In genomic region chr4:123953556-123953955, GRCh38 we compare ENCODE assay signal across 17 cellular contexts.
DNase-seq lines count a peak whose midpoint lies in the region; ATAC-seq and TF ChIP-seq lines count a peak whose summit lies in the region.
"Had no signal": no experiment of that assay in that cellular context is flagged by ENCODE, and none has a peak within 500 bp of the region (broad histone marks: within the 10 kb centered on the region; RNA-seq: fewer than 3 reads in every experiment).

No MANE protein-coding gene starts in this region.

- H3K9me3 ChIP-seq in osteoblast (ENCODE audit: low read depth, low read length), result no peaks in the 10 kb centered on the region

- H3K4me1 Mint-ChIP-seq in activated CD4-positive, alpha-beta memory T cell treated with anti-CD3 and anti-CD28 coated beads for 36 hours (ENCODE audit: low read depth), result no peaks in the 10 kb centered on the region

- H3K27me3 Mint-ChIP-seq in activated CD4-positive, alpha-beta memory T cell treated with anti-CD3 and anti-CD28 coated beads for 36 hours, result no peaks in the 10 kb centered on the region

- H3K79me2 ChIP-seq in osteoblast (ENCODE audit: insufficient read depth, low read length), result no peaks in the 10 kb centered on the region

- POLR2A ChIA-PET in activated CD4-positive, alpha-beta memory T cell treated with anti-CD3 and anti-CD28 coated beads for 36 hours (lab: Charles Lee), result no interaction called here

- H3K4me3 ChIP-seq in osteoblast (ENCODE audit: insufficient read depth, low read length), result no peak overlapping the region

- no peaks in the 10 kb centered on the region for H3K9me3 Mint-ChIP-seq in activated CD4-positive, alpha-beta memory T cell treated with anti-CD3 and anti-CD28 coated beads for 36 hours
- H3K9me3 Mint-ChIP-seq: HFFc6 had no signal

- H3K27ac Mint-ChIP-seq in activated CD4-positive, alpha-beta memory T cell treated with anti-CD3 and anti-CD28 coated beads for 36 hours, result no peak overlapping the region
- H3K27ac Mint-ChIP-seq: HFFc6 had no signal

- no peak overlapping the region for H3K4me3 Mint-ChIP-seq in activated CD4-positive, alpha-beta memory T cell treated with anti-CD3 and anti-CD28 coated beads for 36 hours

- H4K20me1 ChIP-seq in osteoblast (ENCODE audit: insufficient read depth, low read length), result no peaks in the 10 kb centered on the region

- H3K36me3 Mint-ChIP-seq in activated CD4-positive, alpha-beta memory T cell treated with anti-CD3 and anti-CD28 coated beads for 36 hours, result no peaks in the 10 kb centered on the region

- DNase-seq in AG20443 (ENCODE audit: low spot score), result peak; percentile 50
- DNase-seq in LHCN-M2 (ENCODE audit: low read depth), result peak; percentile 37
- DNase-seq in epidermal melanocyte (ENCODE audit: insufficient read length, low spot score), result peak; percentile 49
- DNase-seq in osteoblast (ENCODE audit: insufficient read length, low spot score, missing footprints), result no peak
- no peak for DNase-seq in activated naive CD4-positive, alpha-beta T cell treated with anti-CD3 and anti-CD28 coated beads, Interleukin-2, amount 50 U/mL, for 16 hours
- no peak for DNase-seq in activated CD4-positive, alpha-beta memory T cell treated with anti-CD3 and anti-CD28 coated beads for 36 hours
- DNase-seq: DND-41, Kasumi-1, MV-4-11, NCI-H1417, NCI-H1930, NCI-H2171 treated with DMSO at 0.1 percent for 48 hours, NCI-H82, SHP77 had no signal

- TF ChIP-seq CTCF in osteoblast (IDR thresholded peaks at IDR 0.05; ENCODE audit: extremely low read depth, low read depth, low read length), result no peak

- H3K27me3 ChIP-seq in osteoblast (ENCODE audit: insufficient read depth, low read length), result no peaks in the 10 kb centered on the region

- H2AFZ ChIP-seq in osteoblast (ENCODE audit: low read length), result peak overlapping the region; percentile 47

- intact Hi-C loops in activated CD4-positive, alpha-beta memory T cell treated with anti-CD3 and anti-CD28 coated beads for 36 hours (cut with micrococcal nuclease), result no loop called here

- no peaks in the 10 kb centered on the region for H3K36me3 ChIP-seq in osteoblast (ENCODE audit: insufficient read depth, low read length)

- H3K4me2 ChIP-seq in osteoblast (ENCODE audit: insufficient read depth, low read length), result no peak overlapping the region

- H3K4me1 ChIP-seq in osteoblast (ENCODE audit: insufficient read depth, low read length), result no peaks in the 10 kb centered on the region

- CTCF ChIA-PET in activated CD4-positive, alpha-beta memory T cell treated with anti-CD3 and anti-CD28 coated beads for 36 hours (lab: Charles Lee), result no interaction called here

- no peak overlapping the region for H3K27ac ChIP-seq in osteoblast (ENCODE audit: low read depth, low read length)
- H3K27ac ChIP-seq: C4-2B had no signal

- ATAC-seq in HG02981 (IDR thresholded peaks at IDR 0.05; ENCODE audit: unreplicated experiment), result no peak

Comparison
In these comparisons a context has a peak if more than half of its experiments do, and no peak if none do; other contexts are left out.
1. DNase-seq: peak in AG20443 (single experiment), LHCN-M2 (single experiment) and epidermal melanocyte (single experiment); none in osteoblast (single experiment), activated naive CD4-positive, alpha-beta T cell treated with anti-CD3 and anti-CD28 coated beads, Interleukin-2, amount 50 U/mL, for 16 hours (single experiment) and activated CD4-positive, alpha-beta memory T cell treated with anti-CD3 and anti-CD28 coated beads for 36 hours (single experiment).